8 cellular contexts compared by ENCODE assay signal in the genomic region with DNA sequence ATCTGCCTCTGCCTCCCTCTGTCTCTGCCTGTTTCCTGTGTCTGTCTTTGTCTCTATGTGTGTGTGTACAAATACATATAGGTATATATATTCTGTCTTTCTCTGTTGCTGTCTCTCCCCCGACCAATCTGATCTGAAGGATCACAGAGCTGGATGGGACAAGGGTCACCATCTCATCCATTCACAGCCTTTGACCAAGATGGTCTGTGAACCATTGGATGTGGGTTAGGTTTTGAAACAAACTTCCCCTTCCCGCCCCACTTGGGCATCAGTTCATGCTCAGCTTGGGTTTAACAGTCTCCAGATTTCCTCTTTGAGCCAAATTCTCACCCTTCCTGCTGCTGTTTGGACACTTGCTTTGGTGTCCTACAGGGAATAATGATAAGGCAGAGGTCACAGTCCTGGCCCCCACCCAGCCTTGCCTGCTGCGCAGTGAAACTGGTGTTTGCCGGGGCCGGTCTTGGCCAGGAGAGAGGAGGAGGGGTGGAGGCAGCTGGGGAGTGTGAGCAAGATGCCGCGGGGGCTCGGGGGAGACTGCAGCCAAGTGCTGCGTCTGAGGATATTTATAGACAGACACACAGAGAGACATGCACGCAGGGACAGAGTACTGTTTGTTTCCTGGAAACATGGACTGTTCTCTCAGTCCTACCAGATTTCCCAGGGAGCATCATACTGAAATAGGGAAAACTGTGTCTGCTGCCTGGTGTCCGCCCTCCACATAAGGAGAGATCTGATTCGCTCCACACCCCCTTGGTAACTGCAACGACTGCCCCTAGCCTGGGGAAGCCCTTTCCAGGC. TPM values are rescaled to one million over a fixed set of nuclear protein-coding genes. Genes with fewer than 3 reads are reported as not detected.
DNase-seq lines count a peak whose midpoint lies in the region; ATAC-seq and TF ChIP-seq lines count a peak whose summit lies in the region.

No MANE protein-coding gene starts in this region.

- no peaks in the 10 kb centered on the region for H3K36me3 ChIP-seq in endodermal cell (ENCODE audit: control insufficient read depth, insufficient read depth, low read length)
- no peaks in the 10 kb centered on the region for H3K36me3 ChIP-seq in tibial nerve

- TF ChIP-seq CTCF in AG10803 (conservative IDR thresholded peaks at IDR 0.05; ENCODE audit: low read length) (no peak), endodermal cell (conservative IDR thresholded peaks at IDR 0.05) (no peak), tibial nerve (IDR thresholded peaks at IDR 0.05) (peak in 2 of 5 experiments; percentile 13 to 36)

- H3K9me3 Mint-ChIP-seq in endodermal cell, result no peaks in the 10 kb centered on the region

- no peak for TF ChIP-seq POLR2A in tibial nerve (IDR thresholded peaks at IDR 0.05)

- H3K4me3 Mint-ChIP-seq in endodermal cell, result no peak overlapping the region

- H3K9me3 ChIP-seq in endodermal cell (ENCODE audit: control insufficient read depth, low read length) (no peaks in the 10 kb centered on the region), tibial nerve (no peaks in the 10 kb centered on the region)

- H3K4me1 ChIP-seq in endodermal cell (ENCODE audit: control insufficient read depth, insufficient read depth, low read length) (peaks cover 29% of the 10 kb centered on the region), tibial nerve (peaks cover 4 to 69% (median 50%) of the 10 kb centered on the region in 4 donors)

- H3K4me1 Mint-ChIP-seq in endodermal cell, result peaks cover 45% of the 10 kb centered on the region

- H3K4me3 ChIP-seq in AG10803 (ENCODE audit: low read length), result peak overlapping the region; percentile 33
- no peak overlapping the region for H3K4me3 ChIP-seq in endodermal cell (ENCODE audit: low read length)
- peak overlapping the region in 1 of 4 donors; percentile 15 for H3K4me3 ChIP-seq in tibial nerve

- H3K27me3 ChIP-seq in endodermal cell (ENCODE audit: control insufficient read depth, insufficient read depth, low read length, poor library complexity, severe bottlenecking) (no peaks in the 10 kb centered on the region), tibial nerve (no peaks in the 10 kb centered on the region)

- ATAC-seq in SK-N-SH treated with all-trans-retinoic acid at 6 μM for 48 hours, result peak; percentile 86
- ATAC-seq in HG03025 (IDR thresholded peaks at IDR 0.05; ENCODE audit: low FRiP score, unreplicated experiment), result no peak

- peak overlapping the region; percentile 8 for H3K27ac Mint-ChIP-seq in endodermal cell

- no peak overlapping the region for H3K9ac ChIP-seq in endodermal cell (ENCODE audit: extremely low read depth, low read length, poor library complexity, severe bottlenecking)

- H3K27ac ChIP-seq in endodermal cell (ENCODE audit: low read depth, low read length) (peak overlapping the region; percentile 50), tibial nerve (peak overlapping the region; percentile 79 to 98 (median 94))

- peak; percentile 95 to 98 for TF ChIP-seq EP300 in tibial nerve (IDR thresholded peaks at IDR 0.05)

- H3K36me3 Mint-ChIP-seq in endodermal cell (ENCODE audit: low read depth), result no peaks in the 10 kb centered on the region

- peaks cover 28% of the 10 kb centered on the region for H3K27me3 Mint-ChIP-seq in endodermal cell (ENCODE audit: insufficient read depth)

- 37 to 51% methylated on average over 7 to 13 of the region's 13 CpGs for WGBS in endodermal cell (ENCODE audit: insufficient coverage in 1 of 2, insufficient read length in 1 of 2), 2 experiments
- WGBS in tibial nerve, 2 donors, result 8 to 9% methylated on average over 13 of the region's 13 CpGs

- DNase-seq in AG10803 (ENCODE audit: low read depth), result peak; percentile 69
- DNase-seq in HT1080 (ENCODE audit: low read depth), result peak; percentile 33
- peak; percentile 79 for DNase-seq in endodermal cell
- DNase-seq in midbrain (lab: John Stamatoyannopoulos, UW), result peak; percentile 89
- DNase-seq in tibial nerve (ENCODE audit: low spot score in 2 of 2), result peak; percentile 91 to 92
- no peak for DNase-seq in HK-2 (ENCODE audit: unreplicated experiment)

TF ChIP-seq in SK-N-SH treated with all-trans-retinoic acid at 6 μM for 48 hours, 23 proteins besides CTCF, POLR2A, EP300 and RAD21:
- TF ChIP-seq ISL1 (CRISPR knock-in tag; IDR thresholded peaks at IDR 0.05) (no peak), OSR1 (CRISPR knock-in tag; IDR thresholded peaks at IDR 0.05) (no peak), PPARA (CRISPR knock-in tag; IDR thresholded peaks at IDR 0.05; ENCODE audit: borderline replicate concordance) (no peak), ESRRG (CRISPR knock-in tag; IDR thresholded peaks at IDR 0.05) (no peak), GLIS3 (CRISPR knock-in tag; IDR thresholded peaks at IDR 0.05) (no peak), TCF4 (CRISPR knock-in tag; IDR thresholded peaks at IDR 0.05; ENCODE audit: borderline replicate concordance) (no peak), ARNTL (CRISPR knock-in tag; IDR thresholded peaks at IDR 0.05; ENCODE audit: borderline replicate concordance, low read depth) (no peak), TOX (CRISPR knock-in tag; IDR thresholded peaks at IDR 0.05; ENCODE audit: borderline replicate concordance) (no peak), CSDC2 (CRISPR knock-in tag; IDR thresholded peaks at IDR 0.05) (no peak)
- TF ChIP-seq, protein P1, sequence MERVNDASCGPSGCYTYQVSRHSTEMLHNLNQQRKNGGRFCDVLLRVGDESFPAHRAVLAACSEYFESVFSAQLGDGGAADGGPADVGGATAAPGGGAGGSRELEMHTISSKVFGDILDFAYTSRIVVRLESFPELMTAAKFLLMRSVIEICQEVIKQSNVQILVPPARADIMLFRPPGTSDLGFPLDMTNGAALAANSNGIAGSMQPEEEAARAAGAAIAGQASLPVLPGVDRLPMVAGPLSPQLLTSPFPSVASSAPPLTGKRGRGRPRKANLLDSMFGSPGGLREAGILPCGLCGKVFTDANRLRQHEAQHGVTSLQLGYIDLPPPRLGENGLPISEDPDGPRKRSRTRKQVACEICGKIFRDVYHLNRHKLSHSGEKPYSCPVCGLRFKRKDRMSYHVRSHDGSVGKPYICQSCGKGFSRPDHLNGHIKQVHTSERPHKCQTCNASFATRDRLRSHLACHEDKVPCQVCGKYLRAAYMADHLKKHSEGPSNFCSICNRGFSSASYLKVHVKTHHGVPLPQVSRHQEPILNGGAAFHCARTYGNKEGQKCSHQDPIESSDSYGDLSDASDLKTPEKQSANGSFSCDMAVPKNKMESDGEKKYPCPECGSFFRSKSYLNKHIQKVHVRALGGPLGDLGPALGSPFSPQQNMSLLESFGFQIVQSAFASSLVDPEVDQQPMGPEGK (CRISPR knock-in tag; IDR thresholded peaks at IDR 0.05; ENCODE audit: borderline replicate concordance), result no peak
- TF ChIP-seq, protein P2, sequence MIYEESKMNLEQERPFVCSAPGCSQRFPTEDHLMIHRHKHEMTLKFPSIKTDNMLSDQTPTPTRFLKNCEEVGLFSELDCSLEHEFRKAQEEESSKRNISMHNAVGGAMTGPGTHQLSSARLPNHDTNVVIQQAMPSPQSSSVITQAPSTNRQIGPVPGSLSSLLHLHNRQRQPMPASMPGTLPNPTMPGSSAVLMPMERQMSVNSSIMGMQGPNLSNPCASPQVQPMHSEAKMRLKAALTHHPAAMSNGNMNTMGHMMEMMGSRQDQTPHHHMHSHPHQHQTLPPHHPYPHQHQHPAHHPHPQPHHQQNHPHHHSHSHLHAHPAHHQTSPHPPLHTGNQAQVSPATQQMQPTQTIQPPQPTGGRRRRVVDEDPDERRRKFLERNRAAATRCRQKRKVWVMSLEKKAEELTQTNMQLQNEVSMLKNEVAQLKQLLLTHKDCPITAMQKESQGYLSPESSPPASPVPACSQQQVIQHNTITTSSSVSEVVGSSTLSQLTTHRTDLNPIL (CRISPR knock-in tag; IDR thresholded peaks at IDR 0.05; ENCODE audit: low read depth), result no peak
- TF ChIP-seq, protein P3, sequence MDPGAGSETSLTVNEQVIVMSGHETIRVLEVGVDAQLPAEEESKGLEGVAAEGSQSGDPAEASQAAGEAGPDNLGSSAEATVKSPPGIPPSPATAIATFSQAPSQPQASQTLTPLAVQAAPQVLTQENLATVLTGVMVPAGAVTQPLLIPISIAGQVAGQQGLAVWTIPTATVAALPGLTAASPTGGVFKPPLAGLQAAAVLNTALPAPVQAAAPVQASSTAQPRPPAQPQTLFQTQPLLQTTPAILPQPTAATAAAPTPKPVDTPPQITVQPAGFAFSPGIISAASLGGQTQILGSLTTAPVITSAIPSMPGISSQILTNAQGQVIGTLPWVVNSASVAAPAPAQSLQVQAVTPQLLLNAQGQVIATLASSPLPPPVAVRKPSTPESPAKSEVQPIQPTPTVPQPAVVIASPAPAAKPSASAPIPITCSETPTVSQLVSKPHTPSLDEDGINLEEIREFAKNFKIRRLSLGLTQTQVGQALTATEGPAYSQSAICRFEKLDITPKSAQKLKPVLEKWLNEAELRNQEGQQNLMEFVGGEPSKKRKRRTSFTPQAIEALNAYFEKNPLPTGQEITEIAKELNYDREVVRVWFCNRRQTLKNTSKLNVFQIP (CRISPR knock-in tag; IDR thresholded peaks at IDR 0.05; ENCODE audit: borderline replicate concordance, low read depth), result no peak

RNA-seq across cellular contexts. Expression of gene BTG2, which starts 27.0 kb away (rescaled TPM):
- total RNA-seq in HT1080 (2014; rRNA removed; shearing (Covaris generic)), result 10.9 and 11.8 TPM in 2 replicates
- polyA plus RNA-seq in HT1080 (2015; cell fraction: cytosol; rRNA removed), result 10.4 and 10.8 TPM in 2 replicates
- 6.6 and 8.0 TPM in 2 replicates for polyA plus RNA-seq in HT1080 (2015; cell fraction: nucleus; rRNA removed)
- total RNA-seq in endodermal cell (10 to 100 TPM; 49.8 to 54.6 TPM), tibial nerve (100 to 1,000 TPM; 153 to 208 (median 177) TPM)
- 73.2 TPM for polyA plus RNA-seq in endodermal cell (2013, experiment 1 of 2)
- polyA plus RNA-seq in endodermal cell (2013, experiment 2 of 2), result 77.5 TPM

RNA-seq across cellular contexts. Expression of gene CHIT1, which starts 48.8 kb away (rescaled TPM):
- total RNA-seq in HT1080 (2014; rRNA removed; shearing (Covaris generic)), result not detected in 2 replicates
- not detected in 2 replicates for polyA plus RNA-seq in HT1080 (2015; cell fraction: cytosol; rRNA removed)
- polyA plus RNA-seq in HT1080 (2015; cell fraction: nucleus; rRNA removed), result not detected in 2 replicates
- total RNA-seq in endodermal cell (under 1 TPM in 1 of 2 donors, not detected in 1; 0.07 TPM), tibial nerve (under 1 TPM in 2 of 4 donors, not detected in 2; 0.39 to 0.42 TPM)
- not detected for polyA plus RNA-seq in endodermal cell (2013, experiment 1 of 2)
- not detected for polyA plus RNA-seq in endodermal cell (2013, experiment 2 of 2)
